In genomic region chr9:129891519-129891918, GRCh38 we compare ENCODE assay signal across 11 cellular contexts. TPM values are rescaled to one million over a fixed set of nuclear protein-coding genes. Genes with fewer than 3 reads are reported as not detected.
A peak's percentile ranks its signal among the peaks of the same experiment; 100 is the strongest.
DNase-seq lines count a peak whose midpoint lies in the region; ATAC-seq and TF ChIP-seq lines count a peak whose summit lies in the region.
"Had no signal": no experiment of that assay in that cellular context is flagged by ENCODE, and none has a peak within 500 bp of the region (broad histone marks: within the 10 kb centered on the region; RNA-seq: fewer than 3 reads in every experiment).

No MANE protein-coding gene starts in this region.

- H3K9me3 Mint-ChIP-seq in endothelial cell (ENCODE audit: unreplicated experiment): no peaks in the 10 kb centered on the region
- peaks cover 3% of the 10 kb centered on the region for H3K9me3 Mint-ChIP-seq in stimulated activated memory B cell treated with anti-CD40 and anti-IgM and Interleukin-4, amounts not matched to agents 10 μg/mL and 1 μg/mL and 100 μg/mL, for 72 hours

- DNase-seq in GM12865 (ENCODE audit: low read depth): no peak
- no peak for DNase-seq in endothelial cell (ENCODE audit: low spot score)
- no peak for DNase-seq in NCI-H510A treated with DMSO at 0.1 percent for 48 hours (lab: John Stamatoyannopoulos, UW)
- no peak for DNase-seq in adrenal gland
- DNase-seq in central memory CD4-positive, alpha-beta T cell: no peak
- no peak for DNase-seq in RWPE1 (ENCODE audit: low spot score)
- DNase-seq: NCI-H2171, retina, Right ventricle myocardium superior had no signal

- peaks cover 7% of the 10 kb centered on the region; the same call in 1 of the 2 replicates for H3K36me3 ChIP-seq in SU-DHL-6 (ENCODE audit: low read length)
- H3K36me3 ChIP-seq in adrenal gland (replicated peaks in 1 of 2): peaks cover 0 to 14% of the 10 kb centered on the region in 2 donors

- peak overlapping the region; percentile 75 for H3K27ac Mint-ChIP-seq in endothelial cell (ENCODE audit: unreplicated experiment)
- peak overlapping the region; percentile 97 for H3K27ac Mint-ChIP-seq in stimulated activated memory B cell treated with anti-CD40 and anti-IgM and Interleukin-4, amounts not matched to agents 10 μg/mL and 1 μg/mL and 100 μg/mL, for 72 hours

- H3F3A ChIP-seq in SU-DHL-6 (ENCODE audit: insufficient read depth): peaks cover 74% of the 10 kb centered on the region

- peaks cover 52% of the 10 kb centered on the region for H3K36me3 Mint-ChIP-seq in endothelial cell (ENCODE audit: low read depth, unreplicated experiment)
- peaks cover 72% of the 10 kb centered on the region for H3K36me3 Mint-ChIP-seq in stimulated activated memory B cell treated with anti-CD40 and anti-IgM and Interleukin-4, amounts not matched to agents 10 μg/mL and 1 μg/mL and 100 μg/mL, for 72 hours

- H3K4me3 ChIP-seq in GM12865 (ENCODE audit: low read depth, low read length) (peak overlapping the region; percentile 19), SU-DHL-6 (ENCODE audit: insufficient read depth, low read length, poor library complexity, severe bottlenecking) (no peak overlapping the region), adrenal gland (no peak overlapping the region)

- TF ChIP-seq CTCF in GM12865 (IDR thresholded peaks at IDR 0.05; ENCODE audit: insufficient read depth, low read depth, low read length, missing control alignments) (no peak), SU-DHL-6 (IDR thresholded peaks at IDR 0.05; ENCODE audit: insufficient read depth, low read length, poor library complexity, severe bottlenecking) (no peak), endothelial cell (IDR thresholded peaks at IDR 0.05; ENCODE audit: unreplicated experiment) (no peak), adrenal gland (IDR thresholded peaks at IDR 0.05) (no peak), RWPE1 (conservative IDR thresholded peaks at IDR 0.05; ENCODE audit: low read depth) (no peak)

- H3K79me2 ChIP-seq in SU-DHL-6 (ENCODE audit: insufficient read depth, low read length): no peaks in the 10 kb centered on the region

- peaks cover 15% of the 10 kb centered on the region for H3K27me3 Mint-ChIP-seq in endothelial cell (ENCODE audit: unreplicated experiment)
- H3K27me3 Mint-ChIP-seq in stimulated activated memory B cell treated with anti-CD40 and anti-IgM and Interleukin-4, amounts not matched to agents 10 μg/mL and 1 μg/mL and 100 μg/mL, for 72 hours: no peaks in the 10 kb centered on the region

- WGBS in adrenal gland, 4 donors: 81 to 95% (median 91%) methylated on average over 3 of the region's 3 CpGs

- peak overlapping the region; percentile 57 for H3K4me3 Mint-ChIP-seq in endothelial cell (ENCODE audit: unreplicated experiment)
- peak overlapping the region; percentile 52 for H3K4me3 Mint-ChIP-seq in stimulated activated memory B cell treated with anti-CD40 and anti-IgM and Interleukin-4, amounts not matched to agents 10 μg/mL and 1 μg/mL and 100 μg/mL, for 72 hours

- H3K27me3 ChIP-seq in SU-DHL-6 (ENCODE audit: low read length): no peaks in the 10 kb centered on the region
- H3K27me3 ChIP-seq in adrenal gland: no peaks in the 10 kb centered on the region

- H3K27ac ChIP-seq in SU-DHL-6 (ENCODE audit: low read depth, low read length) (peak overlapping the region; percentile 87), adrenal gland (no peak overlapping the region), RWPE1 (no peak overlapping the region)

- no peaks in the 10 kb centered on the region for H3K9me3 ChIP-seq in SU-DHL-6 (ENCODE audit: insufficient read depth, low read length)
- no peaks in the 10 kb centered on the region for H3K9me3 ChIP-seq in adrenal gland (replicated peaks in 1 of 3)

- intact Hi-C loops in adrenal gland (cut with DNase I): loop anchor here in 1 of 2 donors (10.0 kb wide), 1 partner anchor 143 kb away; no protein-coding TSS in a partner anchor

- H2AFZ ChIP-seq in SU-DHL-6 (ENCODE audit: low read depth, low read length, severe bottlenecking): no peak overlapping the region

- TF ChIP-seq POLR2A in adrenal gland (IDR thresholded peaks at IDR 0.05): no peak

- ATAC-seq in stimulated activated memory B cell treated with anti-CD40 and anti-IgM and Interleukin-4, amounts not matched to agents 10 μg/mL and 1 μg/mL and 100 μg/mL, for 72 hours: no peak

- no peaks in the 10 kb centered on the region for H4K20me1 ChIP-seq in SU-DHL-6 (ENCODE audit: low read depth, low read length)

- peaks cover 0 to 15% of the 10 kb centered on the region in 2 donors for H3K4me1 ChIP-seq in adrenal gland (replicated peaks in 1 of 2)

- peak overlapping the region; percentile 33 for H3K9ac ChIP-seq in SU-DHL-6 (ENCODE audit: low read length)

- peak overlapping the region; percentile 81 for H3K4me2 ChIP-seq in SU-DHL-6 (ENCODE audit: low read depth, low read length, poor library complexity, severe bottlenecking)

- H3K9me2 ChIP-seq in SU-DHL-6 (replicated peaks; ENCODE audit: insufficient read depth, low read length): no peaks in the 10 kb centered on the region

- CTCF ChIA-PET in RWPE1 (lab: Yijun Ruan, JAX): interaction anchor here (0.6 to 1.3 kb wide), 3 partner anchors 163 to 352 kb away, joined by 3 to 9 read pairs (median 5); no protein-coding TSS in a partner anchor

- POLR2A ChIA-PET in RWPE1 (lab: Yijun Ruan, JAX; ENCODE audit: low non-redundant PET): no interaction called here

- H3K4me1 Mint-ChIP-seq in endothelial cell (ENCODE audit: unreplicated experiment): peaks cover 43% of the 10 kb centered on the region
- H3K4me1 Mint-ChIP-seq in stimulated activated memory B cell treated with anti-CD40 and anti-IgM and Interleukin-4, amounts not matched to agents 10 μg/mL and 1 μg/mL and 100 μg/mL, for 72 hours: peaks cover 91% of the 10 kb centered on the region

RNA-seq across cellular contexts. Expression of gene USP20, which starts 56.3 kb away (rescaled TPM):
- total RNA-seq in endothelial cell (ENCODE audit: unreplicated experiment) (21.7 TPM), adrenal gland (10 to 100 TPM; 17.7 to 50.1 (median 34.5) TPM)
- 10 to 100 TPM; 14.0 to 73.4 (median 69.5) TPM for polyA plus RNA-seq in adrenal gland

RNA-seq across cellular contexts. Expression of gene C9orf78, which starts 56.4 kb away (rescaled TPM):
- total RNA-seq in endothelial cell (ENCODE audit: unreplicated experiment): 29.1 TPM
- 10 to 100 TPM; 36.2 to 89.5 (median 41.5) TPM for total RNA-seq in adrenal gland
- polyA plus RNA-seq in adrenal gland: 100 to 1,000 TPM in 1 of 3 donors, 10 to 100 TPM in 2; 35.6 to 116 (median 50.8) TPM
